1 cellular context compared by ENCODE assay signal in genomic region chr20:33811763-33812672, GRCh38.
A peak's percentile ranks its signal among the peaks of the same experiment; 100 is the strongest.
TF ChIP-seq lines count a peak whose summit lies in the region.

No MANE protein-coding gene starts in this region.

TF ChIP-seq in HepG2, 621 proteins besides CTCF, POLR2A, EP300 and RAD21 (continued from another document and continues in another):
- TF ChIP-seq GLMP (CRISPR knock-in tag; IDR thresholded peaks at IDR 0.05; ENCODE audit: borderline replicate concordance) = no peak
- TF ChIP-seq NKX3-1 (CRISPR knock-in tag; IDR thresholded peaks at IDR 0.05) = no peak
- no peak for TF ChIP-seq ZNF577 (CRISPR knock-in tag; IDR thresholded peaks at IDR 0.05; ENCODE audit: borderline replicate concordance, low read depth)
- TF ChIP-seq, protein P1, sequence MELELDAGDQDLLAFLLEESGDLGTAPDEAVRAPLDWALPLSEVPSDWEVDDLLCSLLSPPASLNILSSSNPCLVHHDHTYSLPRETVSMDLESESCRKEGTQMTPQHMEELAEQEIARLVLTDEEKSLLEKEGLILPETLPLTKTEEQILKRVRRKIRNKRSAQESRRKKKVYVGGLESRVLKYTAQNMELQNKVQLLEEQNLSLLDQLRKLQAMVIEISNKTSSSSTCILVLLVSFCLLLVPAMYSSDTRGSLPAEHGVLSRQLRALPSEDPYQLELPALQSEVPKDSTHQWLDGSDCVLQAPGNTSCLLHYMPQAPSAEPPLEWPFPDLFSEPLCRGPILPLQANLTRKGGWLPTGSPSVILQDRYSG (CRISPR knock-in tag; IDR thresholded peaks at IDR 0.05) = no peak
- TF ChIP-seq AGO1 (IDR thresholded peaks at IDR 0.05; ENCODE audit: low read depth, low read length, poor library complexity, severe bottlenecking) = no peak
- no peak for TF ChIP-seq ZNF776 (CRISPR knock-in tag; IDR thresholded peaks at IDR 0.05)
- no peak for TF ChIP-seq MIER3 (CRISPR knock-in tag; IDR thresholded peaks at IDR 0.05; ENCODE audit: borderline replicate concordance)
- TF ChIP-seq, protein P2, sequence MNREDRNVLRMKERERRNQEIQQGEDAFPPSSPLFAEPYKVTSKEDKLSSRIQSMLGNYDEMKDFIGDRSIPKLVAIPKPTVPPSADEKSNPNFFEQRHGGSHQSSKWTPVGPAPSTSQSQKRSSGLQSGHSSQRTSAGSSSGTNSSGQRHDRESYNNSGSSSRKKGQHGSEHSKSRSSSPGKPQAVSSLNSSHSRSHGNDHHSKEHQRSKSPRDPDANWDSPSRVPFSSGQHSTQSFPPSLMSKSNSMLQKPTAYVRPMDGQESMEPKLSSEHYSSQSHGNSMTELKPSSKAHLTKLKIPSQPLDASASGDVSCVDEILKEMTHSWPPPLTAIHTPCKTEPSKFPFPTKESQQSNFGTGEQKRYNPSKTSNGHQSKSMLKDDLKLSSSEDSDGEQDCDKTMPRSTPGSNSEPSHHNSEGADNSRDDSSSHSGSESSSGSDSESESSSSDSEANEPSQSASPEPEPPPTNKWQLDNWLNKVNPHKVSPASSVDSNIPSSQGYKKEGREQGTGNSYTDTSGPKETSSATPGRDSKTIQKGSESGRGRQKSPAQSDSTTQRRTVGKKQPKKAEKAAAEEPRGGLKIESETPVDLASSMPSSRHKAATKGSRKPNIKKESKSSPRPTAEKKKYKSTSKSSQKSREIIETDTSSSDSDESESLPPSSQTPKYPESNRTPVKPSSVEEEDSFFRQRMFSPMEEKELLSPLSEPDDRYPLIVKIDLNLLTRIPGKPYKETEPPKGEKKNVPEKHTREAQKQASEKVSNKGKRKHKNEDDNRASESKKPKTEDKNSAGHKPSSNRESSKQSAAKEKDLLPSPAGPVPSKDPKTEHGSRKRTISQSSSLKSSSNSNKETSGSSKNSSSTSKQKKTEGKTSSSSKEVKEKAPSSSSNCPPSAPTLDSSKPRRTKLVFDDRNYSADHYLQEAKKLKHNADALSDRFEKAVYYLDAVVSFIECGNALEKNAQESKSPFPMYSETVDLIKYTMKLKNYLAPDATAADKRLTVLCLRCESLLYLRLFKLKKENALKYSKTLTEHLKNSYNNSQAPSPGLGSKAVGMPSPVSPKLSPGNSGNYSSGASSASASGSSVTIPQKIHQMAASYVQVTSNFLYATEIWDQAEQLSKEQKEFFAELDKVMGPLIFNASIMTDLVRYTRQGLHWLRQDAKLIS (CRISPR knock-in tag; IDR thresholded peaks at IDR 0.05) = no peak
- TF ChIP-seq SP4 (CRISPR knock-in tag; IDR thresholded peaks at IDR 0.05) = no peak
- no peak for TF ChIP-seq DR1 (CRISPR knock-in tag; IDR thresholded peaks at IDR 0.05)
- TF ChIP-seq ZNF138 (CRISPR knock-in tag; IDR thresholded peaks at IDR 0.05; ENCODE audit: low read depth) = no peak
- TF ChIP-seq SATB2 (CRISPR knock-in tag; IDR thresholded peaks at IDR 0.05) = no peak; the same call in 1 of the 2 replicates
- TF ChIP-seq ELF3 (CRISPR knock-in tag; IDR thresholded peaks at IDR 0.05) = no peak
- no peak for TF ChIP-seq ZNF746 (CRISPR knock-in tag; IDR thresholded peaks at IDR 0.05)
- TF ChIP-seq RAD51 (IDR thresholded peaks at IDR 0.05; ENCODE audit: borderline replicate concordance) = no peak
- TF ChIP-seq U2AF2 (IDR thresholded peaks at IDR 0.05; ENCODE audit: low read depth, low read length) = no peak
- no peak for TF ChIP-seq ZNF496 (CRISPR knock-in tag; IDR thresholded peaks at IDR 0.05; ENCODE audit: insufficient replicate concordance)
- TF ChIP-seq, protein P3, sequence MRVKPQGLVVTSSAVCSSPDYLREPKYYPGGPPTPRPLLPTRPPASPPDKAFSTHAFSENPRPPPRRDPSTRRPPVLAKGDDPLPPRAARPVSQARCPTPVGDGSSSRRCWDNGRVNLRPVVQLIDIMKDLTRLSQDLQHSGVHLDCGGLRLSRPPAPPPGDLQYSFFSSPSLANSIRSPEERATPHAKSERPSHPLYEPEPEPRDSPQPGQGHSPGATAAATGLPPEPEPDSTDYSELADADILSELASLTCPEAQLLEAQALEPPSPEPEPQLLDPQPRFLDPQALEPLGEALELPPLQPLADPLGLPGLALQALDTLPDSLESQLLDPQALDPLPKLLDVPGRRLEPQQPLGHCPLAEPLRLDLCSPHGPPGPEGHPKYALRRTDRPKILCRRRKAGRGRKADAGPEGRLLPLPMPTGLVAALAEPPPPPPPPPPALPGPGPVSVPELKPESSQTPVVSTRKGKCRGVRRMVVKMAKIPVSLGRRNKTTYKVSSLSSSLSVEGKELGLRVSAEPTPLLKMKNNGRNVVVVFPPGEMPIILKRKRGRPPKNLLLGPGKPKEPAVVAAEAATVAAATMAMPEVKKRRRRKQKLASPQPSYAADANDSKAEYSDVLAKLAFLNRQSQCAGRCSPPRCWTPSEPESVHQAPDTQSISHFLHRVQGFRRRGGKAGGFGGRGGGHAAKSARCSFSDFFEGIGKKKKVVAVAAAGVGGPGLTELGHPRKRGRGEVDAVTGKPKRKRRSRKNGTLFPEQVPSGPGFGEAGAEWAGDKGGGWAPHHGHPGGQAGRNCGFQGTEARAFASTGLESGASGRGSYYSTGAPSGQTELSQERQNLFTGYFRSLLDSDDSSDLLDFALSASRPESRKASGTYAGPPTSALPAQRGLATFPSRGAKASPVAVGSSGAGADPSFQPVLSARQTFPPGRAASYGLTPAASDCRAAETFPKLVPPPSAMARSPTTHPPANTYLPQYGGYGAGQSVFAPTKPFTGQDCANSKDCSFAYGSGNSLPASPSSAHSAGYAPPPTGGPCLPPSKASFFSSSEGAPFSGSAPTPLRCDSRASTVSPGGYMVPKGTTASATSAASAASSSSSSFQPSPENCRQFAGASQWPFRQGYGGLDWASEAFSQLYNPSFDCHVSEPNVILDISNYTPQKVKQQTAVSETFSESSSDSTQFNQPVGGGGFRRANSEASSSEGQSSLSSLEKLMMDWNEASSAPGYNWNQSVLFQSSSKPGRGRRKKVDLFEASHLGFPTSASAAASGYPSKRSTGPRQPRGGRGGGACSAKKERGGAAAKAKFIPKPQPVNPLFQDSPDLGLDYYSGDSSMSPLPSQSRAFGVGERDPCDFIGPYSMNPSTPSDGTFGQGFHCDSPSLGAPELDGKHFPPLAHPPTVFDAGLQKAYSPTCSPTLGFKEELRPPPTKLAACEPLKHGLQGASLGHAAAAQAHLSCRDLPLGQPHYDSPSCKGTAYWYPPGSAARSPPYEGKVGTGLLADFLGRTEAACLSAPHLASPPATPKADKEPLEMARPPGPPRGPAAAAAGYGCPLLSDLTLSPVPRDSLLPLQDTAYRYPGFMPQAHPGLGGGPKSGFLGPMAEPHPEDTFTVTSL (CRISPR knock-in tag; IDR thresholded peaks at IDR 0.05; ENCODE audit: borderline replicate concordance) = no peak
- TF ChIP-seq, protein P4, sequence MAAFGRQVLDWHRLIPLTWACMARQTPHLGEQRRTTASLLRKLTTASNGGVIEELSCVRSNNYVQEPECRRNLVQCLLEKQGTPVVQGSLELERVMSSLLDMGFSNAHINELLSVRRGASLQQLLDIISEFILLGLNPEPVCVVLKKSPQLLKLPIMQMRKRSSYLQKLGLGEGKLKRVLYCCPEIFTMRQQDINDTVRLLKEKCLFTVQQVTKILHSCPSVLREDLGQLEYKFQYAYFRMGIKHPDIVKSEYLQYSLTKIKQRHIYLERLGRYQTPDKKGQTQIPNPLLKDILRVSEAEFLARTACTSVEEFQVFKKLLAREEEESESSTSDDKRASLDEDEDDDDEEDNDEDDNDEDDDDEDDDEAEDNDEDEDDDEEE (CRISPR knock-in tag; IDR thresholded peaks at IDR 0.05) = peak; percentile 23; the same call in 1 of the 2 replicates
- TF ChIP-seq ZFAT (CRISPR knock-in tag; conservative IDR thresholded peaks at IDR 0.05) = no peak
- TF ChIP-seq MTA3 (CRISPR knock-in tag; IDR thresholded peaks at IDR 0.05) = no peak
- TF ChIP-seq, protein P5, sequence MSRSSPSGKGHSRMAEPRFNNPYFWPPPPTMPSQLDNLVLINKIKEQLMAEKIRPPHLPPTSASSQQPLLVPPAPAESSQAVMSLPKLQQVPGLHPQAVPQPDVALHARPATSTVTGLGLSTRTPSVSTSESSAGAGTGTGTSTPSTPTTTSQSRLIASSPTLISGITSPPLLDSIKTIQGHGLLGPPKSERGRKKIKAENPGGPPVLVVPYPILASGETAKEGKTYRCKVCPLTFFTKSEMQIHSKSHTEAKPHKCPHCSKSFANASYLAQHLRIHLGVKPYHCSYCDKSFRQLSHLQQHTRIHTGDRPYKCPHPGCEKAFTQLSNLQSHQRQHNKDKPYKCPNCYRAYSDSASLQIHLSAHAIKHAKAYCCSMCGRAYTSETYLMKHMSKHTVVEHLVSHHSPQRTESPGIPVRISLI (CRISPR knock-in tag; IDR thresholded peaks at IDR 0.05; ENCODE audit: borderline replicate concordance) = no peak
- no peak for TF ChIP-seq PBX2 (CRISPR knock-in tag; IDR thresholded peaks at IDR 0.05)
- TF ChIP-seq TERF1 (CRISPR knock-in tag; IDR thresholded peaks at IDR 0.05) = no peak
- TF ChIP-seq SKIL (CRISPR knock-in tag; IDR thresholded peaks at IDR 0.05; ENCODE audit: borderline replicate concordance) = no peak
- no peak for TF ChIP-seq ZNF235 (CRISPR knock-in tag; IDR thresholded peaks at IDR 0.05; ENCODE audit: borderline replicate concordance)
- TF ChIP-seq, protein P6, sequence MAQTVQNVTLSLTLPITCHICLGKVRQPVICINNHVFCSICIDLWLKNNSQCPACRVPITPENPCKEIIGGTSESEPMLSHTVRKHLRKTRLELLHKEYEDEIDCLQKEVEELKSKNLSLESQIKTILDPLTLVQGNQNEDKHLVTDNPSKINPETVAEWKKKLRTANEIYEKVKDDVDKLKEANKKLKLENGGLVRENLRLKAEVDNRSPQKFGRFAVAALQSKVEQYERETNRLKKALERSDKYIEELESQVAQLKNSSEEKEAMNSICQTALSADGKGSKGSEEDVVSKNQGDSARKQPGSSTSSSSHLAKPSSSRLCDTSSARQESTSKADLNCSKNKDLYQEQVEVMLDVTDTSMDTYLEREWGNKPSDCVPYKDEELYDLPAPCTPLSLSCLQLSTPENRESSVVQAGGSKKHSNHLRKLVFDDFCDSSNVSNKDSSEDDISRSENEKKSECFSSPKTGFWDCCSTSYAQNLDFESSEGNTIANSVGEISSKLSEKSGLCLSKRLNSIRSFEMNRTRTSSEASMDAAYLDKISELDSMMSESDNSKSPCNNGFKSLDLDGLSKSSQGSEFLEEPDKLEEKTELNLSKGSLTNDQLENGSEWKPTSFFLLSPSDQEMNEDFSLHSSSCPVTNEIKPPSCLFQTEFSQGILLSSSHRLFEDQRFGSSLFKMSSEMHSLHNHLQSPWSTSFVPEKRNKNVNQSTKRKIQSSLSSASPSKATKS (CRISPR knock-in tag; IDR thresholded peaks at IDR 0.05) = no peak
- TF ChIP-seq ZNF367 (CRISPR knock-in tag; IDR thresholded peaks at IDR 0.05; ENCODE audit: borderline replicate concordance) = no peak
- no peak for TF ChIP-seq ATF1 (CRISPR knock-in tag; IDR thresholded peaks at IDR 0.05)
- TF ChIP-seq SMARCC2 (IDR thresholded peaks at IDR 0.05) = no peak
- TF ChIP-seq CC2D1A (CRISPR knock-in tag; IDR thresholded peaks at IDR 0.05) = no peak
- no peak for TF ChIP-seq TAF15 (IDR thresholded peaks at IDR 0.05; ENCODE audit: low read depth, low read length, poor library complexity, severe bottlenecking)
- no peak; the same call in 1 of the 2 replicates for TF ChIP-seq SPEN (CRISPR knock-in tag; IDR thresholded peaks at IDR 0.05; ENCODE audit: low read depth)
- no peak for TF ChIP-seq ZNF180 (CRISPR knock-in tag; IDR thresholded peaks at IDR 0.05; ENCODE audit: borderline replicate concordance, low read depth)
- no peak for TF ChIP-seq JUND (CRISPR knock-in tag; IDR thresholded peaks at IDR 0.05)
- no peak for TF ChIP-seq ZNF513 (CRISPR knock-in tag; conservative IDR thresholded peaks at IDR 0.05)
